23 cellular contexts compared by ENCODE assay signal in the genomic region with DNA sequence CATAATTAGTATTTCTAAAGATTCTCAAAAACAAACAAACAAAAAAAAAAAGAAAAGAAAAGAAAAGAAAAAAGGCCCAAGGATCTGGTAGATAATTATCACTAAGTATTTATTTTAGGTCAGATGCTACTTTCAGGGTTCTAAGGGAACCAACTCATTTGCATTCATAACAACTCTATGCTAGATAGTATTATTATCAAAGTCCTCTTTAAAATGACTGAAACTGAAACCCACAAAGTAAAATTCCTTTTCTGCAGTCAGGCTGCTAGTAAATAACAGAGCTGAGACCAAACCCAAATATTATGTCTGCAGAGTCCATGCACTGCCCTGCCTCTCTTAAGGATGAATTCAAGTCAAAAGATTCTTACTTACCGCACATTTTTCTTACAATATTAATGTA. TPM values are rescaled to one million over a fixed set of nuclear protein-coding genes. Genes with fewer than 3 reads are reported as not detected.
DNase-seq lines count a peak whose midpoint lies in the region; ATAC-seq lines count a peak whose summit lies in the region.
"Had no signal": no experiment of that assay in that cellular context is flagged by ENCODE, and none has a peak within 500 bp of the region (broad histone marks: within the 10 kb centered on the region; RNA-seq: fewer than 3 reads in every experiment).

No MANE protein-coding gene starts in this region.

- DNase-seq in G401 (ENCODE audit: low spot score) (no peak), hippocampal formation (lab: John Stamatoyannopoulos, UW) (no peak), GDM1 (lab: John Stamatoyannopoulos, UW) (no peak)
- no peak for DNase-seq in activated naive CD4-positive, alpha-beta T cell treated with anti-CD3 and anti-CD28 coated beads for 36 hours
- DNase-seq: activated CD4-positive, alpha-beta T cell treated with anti-CD3 and anti-CD28 coated beads for 1 hour; activated gamma-delta T cell; anterior cingulate cortex; DMS153; effector memory CD4-positive, alpha-beta T cell; GM23248; mammary epithelial cell; naive thymus-derived CD4-positive, alpha-beta T cell; NCI-H1417; NCI-H2171 treated with DMSO at 0.1 percent for 48 hours; NCI-H774; pancreas; stimulated activated CD4-positive, alpha-beta T cell treated with anti-CD3 and anti-CD28 coated beads, Interleukin-1b, Interleukin-23, amount 100 ng/mL, for 48 hours had no signal

- CTCF ChIA-PET in activated naive CD4-positive, alpha-beta T cell treated with anti-CD3 and anti-CD28 coated beads for 36 hours (lab: Charles Lee), result no interaction called here

- H3K36me3 Mint-ChIP-seq in activated naive CD4-positive, alpha-beta T cell treated with anti-CD3 and anti-CD28 coated beads for 36 hours (ENCODE audit: low read depth), result no peaks in the 10 kb centered on the region
- H3K36me3 Mint-ChIP-seq: naive thymus-derived CD4-positive, alpha-beta T cell had no signal

- intact Hi-C loops in activated naive CD4-positive, alpha-beta T cell treated with anti-CD3 and anti-CD28 coated beads for 36 hours (cut with micrococcal nuclease), result no loop called here

- no peaks in the 10 kb centered on the region for H3K27me3 Mint-ChIP-seq in activated naive CD4-positive, alpha-beta T cell treated with anti-CD3 and anti-CD28 coated beads for 36 hours (ENCODE audit: low read depth)

- in situ Hi-C loops in G401 (cut with HindIII; ENCODE audit: low sequenced_read_pairs), result no loop called here

- no peak overlapping the region for H3K4me3 Mint-ChIP-seq in activated naive CD4-positive, alpha-beta T cell treated with anti-CD3 and anti-CD28 coated beads for 36 hours
- H3K4me3 Mint-ChIP-seq: naive thymus-derived CD4-positive, alpha-beta T cell; T-helper 2 cell treated with Interferon-gamma antibody and Interleukin-4, amounts not matched to agents 5 μg/mL and 100 μg/mL, for 36 hours had no signal

- H3K4me1 Mint-ChIP-seq in activated naive CD4-positive, alpha-beta T cell treated with anti-CD3 and anti-CD28 coated beads for 36 hours (ENCODE audit: low read depth), result no peaks in the 10 kb centered on the region
- H3K4me1 Mint-ChIP-seq: naive thymus-derived CD4-positive, alpha-beta T cell had no signal

- peaks cover 2% of the 10 kb centered on the region for H3K9me3 Mint-ChIP-seq in activated naive CD4-positive, alpha-beta T cell treated with anti-CD3 and anti-CD28 coated beads for 36 hours
- H3K9me3 Mint-ChIP-seq: T-helper 2 cell treated with Interferon-gamma antibody and Interleukin-4, amounts not matched to agents 5 μg/mL and 100 μg/mL, for 36 hours had no signal

- ATAC-seq in GM18511 (IDR thresholded peaks at IDR 0.05; ENCODE audit: unreplicated experiment), result peak; percentile 87
- ATAC-seq in GM19438 (IDR thresholded peaks at IDR 0.05; ENCODE audit: low read depth, unreplicated experiment), result peak; percentile 81
- ATAC-seq in HG02798 (IDR thresholded peaks at IDR 0.05; ENCODE audit: poor library complexity, unreplicated experiment), result peak; percentile 82
- ATAC-seq in HG03442 (IDR thresholded peaks at IDR 0.05; ENCODE audit: unreplicated experiment), result peak; percentile 70
- ATAC-seq: naive thymus-derived CD4-positive, alpha-beta T cell; pancreas; sciatic nerve had no signal

- H3K27ac Mint-ChIP-seq in activated naive CD4-positive, alpha-beta T cell treated with anti-CD3 and anti-CD28 coated beads for 36 hours, result no peak overlapping the region
- H3K27ac Mint-ChIP-seq: naive thymus-derived CD4-positive, alpha-beta T cell; T-helper 2 cell treated with Interferon-gamma antibody and Interleukin-4, amounts not matched to agents 5 μg/mL and 100 μg/mL, for 36 hours had no signal

RNA-seq across cellular contexts. Expression of gene MAPK10, which starts 38.3 kb away (rescaled TPM):
- 0.78 TPM in 1 of 2 replicates, not detected in the other for total RNA-seq in G401 (2014; rRNA removed; shearing (Covaris generic))
- total RNA-seq in activated naive CD4-positive, alpha-beta T cell treated with anti-CD3 and anti-CD28 coated beads for 36 hours, result not detected
